10 cellular contexts compared by ENCODE assay signal in genomic region chr5:141940695-141941271, GRCh38. TPM values are rescaled to one million over a fixed set of nuclear protein-coding genes. Genes with fewer than 3 reads are reported as not detected.
DNase-seq lines count a peak whose midpoint lies in the region; ATAC-seq and TF ChIP-seq lines count a peak whose summit lies in the region.
"Had no signal": no experiment of that assay in that cellular context is flagged by ENCODE, and none has a peak within 500 bp of the region (broad histone marks: within the 10 kb centered on the region; RNA-seq: fewer than 3 reads in every experiment).

No MANE protein-coding gene starts in this region.

- peaks cover 29% of the 10 kb centered on the region for H3K36me3 ChIP-seq in thoracic aorta

- peak overlapping the region; percentile 68 for H3K27ac Mint-ChIP-seq in activated CD4-positive, alpha-beta T cell treated with anti-CD3 and anti-CD28 coated beads, Interleukin-2, amount 10 ng/mL, durations not matched to agents 24 days and 14 days
- peak overlapping the region; percentile 47 for H3K27ac Mint-ChIP-seq in activated CD8-positive, alpha-beta T cell treated with anti-CD3 and anti-CD28 coated beads, Interleukin-2, amount 10 ng/mL, durations not matched to agents 7 days and 5 days

- intact Hi-C loops in activated CD4-positive, alpha-beta T cell treated with anti-CD3 and anti-CD28 coated beads, Interleukin-2, amount 10 ng/mL, durations not matched to agents 24 days and 14 days (cut with micrococcal nuclease), result no loop called here

- H3K27ac ChIP-seq in thoracic aorta, result peak overlapping the region; percentile 85 to 92

- no peaks in the 10 kb centered on the region for H3K27me3 Mint-ChIP-seq in activated CD4-positive, alpha-beta T cell treated with anti-CD3 and anti-CD28 coated beads, Interleukin-2, amount 10 ng/mL, durations not matched to agents 24 days and 14 days
- no peaks in the 10 kb centered on the region for H3K27me3 Mint-ChIP-seq in activated CD8-positive, alpha-beta T cell treated with anti-CD3 and anti-CD28 coated beads, Interleukin-2, amount 10 ng/mL, durations not matched to agents 7 days and 5 days (ENCODE audit: low read depth)
- H3K27me3 Mint-ChIP-seq: IgD-negative memory B cell had no signal

- H3K4me1 Mint-ChIP-seq in activated CD4-positive, alpha-beta T cell treated with anti-CD3 and anti-CD28 coated beads, Interleukin-2, amount 10 ng/mL, durations not matched to agents 24 days and 14 days, result peaks cover 11% of the 10 kb centered on the region
- peaks cover 11% of the 10 kb centered on the region for H3K4me1 Mint-ChIP-seq in activated CD8-positive, alpha-beta T cell treated with anti-CD3 and anti-CD28 coated beads, Interleukin-2, amount 10 ng/mL, durations not matched to agents 7 days and 5 days (ENCODE audit: low read depth)

- H3K27me3 ChIP-seq in thoracic aorta (replicated peaks; ENCODE audit: insufficient read depth), result no peaks in the 10 kb centered on the region

- POLR2A ChIA-PET in activated CD8-positive, alpha-beta T cell treated with anti-CD3 and anti-CD28 coated beads, Interleukin-2, amount 10 ng/mL, durations not matched to agents 7 days and 5 days (lab: Charles Lee), result interaction anchor here (1.1 to 1.4 kb wide), 2 partner anchors 17 to 20 kb away, joined by 3 to 5 read pairs; partner anchors contain the start of gene DELE1

- no peak overlapping the region for H3K4me3 Mint-ChIP-seq in activated CD4-positive, alpha-beta T cell treated with anti-CD3 and anti-CD28 coated beads, Interleukin-2, amount 10 ng/mL, durations not matched to agents 24 days and 14 days
- no peak overlapping the region for H3K4me3 Mint-ChIP-seq in activated CD8-positive, alpha-beta T cell treated with anti-CD3 and anti-CD28 coated beads, Interleukin-2, amount 10 ng/mL, durations not matched to agents 7 days and 5 days
- H3K4me3 Mint-ChIP-seq: IgD-negative memory B cell had no signal

- DNase-seq in activated CD4-positive, alpha-beta T cell treated with anti-CD3 and anti-CD28 coated beads, Interleukin-2, amount 10 ng/mL, durations not matched to agents 24 days and 14 days, result no peak
- DNase-seq in activated CD4-positive, alpha-beta T cell treated with anti-CD3 and anti-CD28 coated beads, Interleukin-2, amount 50 U/mL, for 48 hours, result no peak
- DNase-seq in activated CD8-positive, alpha-beta T cell treated with anti-CD3 and anti-CD28 coated beads, Interleukin-2, amount 10 ng/mL, durations not matched to agents 7 days and 5 days, result no peak
- peak; percentile 53 for DNase-seq in hepatic stellate cell (ENCODE audit: low spot score)
- DNase-seq in thoracic aorta (ENCODE audit: low spot score), result no peak
- DNase-seq in activated CD8-positive, alpha-beta memory T cell treated with anti-CD3 and anti-CD28 coated beads, Interleukin-2, amount 50 U/mL, for 48 hours, result no peak
- DNase-seq in NCI-H2081 treated with DMSO at 0.1 percent for 48 hours (lab: John Stamatoyannopoulos, UW), result no peak
- DNase-seq: ACHN had no signal

- peak overlapping the region; percentile 6 for H3K4me3 ChIP-seq in thoracic aorta

- H3K36me3 Mint-ChIP-seq in activated CD4-positive, alpha-beta T cell treated with anti-CD3 and anti-CD28 coated beads, Interleukin-2, amount 10 ng/mL, durations not matched to agents 24 days and 14 days (ENCODE audit: low read depth), result peaks cover 19% of the 10 kb centered on the region
- H3K36me3 Mint-ChIP-seq in activated CD8-positive, alpha-beta T cell treated with anti-CD3 and anti-CD28 coated beads, Interleukin-2, amount 10 ng/mL, durations not matched to agents 7 days and 5 days (ENCODE audit: low read depth), result peaks cover 16% of the 10 kb centered on the region
- H3K36me3 Mint-ChIP-seq: IgD-negative memory B cell had no signal

- CTCF ChIA-PET in activated CD8-positive, alpha-beta T cell treated with anti-CD3 and anti-CD28 coated beads, Interleukin-2, amount 10 ng/mL, durations not matched to agents 7 days and 5 days (lab: Charles Lee), result interaction anchor here (0.7 to 5.8 kb wide), 5 partner anchors 10 to 129 kb away, joined by 3 to 49 read pairs (median 3); partner anchors contain the start of genes DELE1 and RNF14

- H3K9me3 ChIP-seq in thoracic aorta, result no peaks in the 10 kb centered on the region

- no peaks in the 10 kb centered on the region for H3K9me3 Mint-ChIP-seq in activated CD4-positive, alpha-beta T cell treated with anti-CD3 and anti-CD28 coated beads, Interleukin-2, amount 10 ng/mL, durations not matched to agents 24 days and 14 days
- no peaks in the 10 kb centered on the region for H3K9me3 Mint-ChIP-seq in activated CD8-positive, alpha-beta T cell treated with anti-CD3 and anti-CD28 coated beads, Interleukin-2, amount 10 ng/mL, durations not matched to agents 7 days and 5 days (ENCODE audit: insufficient read depth)
- H3K9me3 Mint-ChIP-seq: IgD-negative memory B cell had no signal

- peak; percentile 45 for TF ChIP-seq CTCF in thoracic aorta (IDR thresholded peaks at IDR 0.05)

- ATAC-seq in activated CD8-positive, alpha-beta T cell treated with anti-CD3 and anti-CD28 coated beads, Interleukin-2, amount 10 ng/mL, durations not matched to agents 7 days and 5 days, result no peak
- peak; percentile 13 for ATAC-seq in thoracic aorta (ENCODE audit: insufficient number of reproducible peaks, low FRiP score, low read depth)
- ATAC-seq in GM18520 (IDR thresholded peaks at IDR 0.05; ENCODE audit: unreplicated experiment), result no peak

- peaks cover 14 to 30% of the 10 kb centered on the region in 2 donors for H3K4me1 ChIP-seq in thoracic aorta (ENCODE audit: control insufficient read depth in 1 of 2, low read depth in 2 of 2)

RNA-seq across cellular contexts. Expression of gene DELE1, which starts 17.1 kb away (rescaled TPM):
- total RNA-seq in activated CD4-positive, alpha-beta T cell treated with anti-CD3 and anti-CD28 coated beads, Interleukin-2, amount 10 ng/mL, durations not matched to agents 24 days and 14 days, result 66.7 and 72.0 TPM in 2 replicates
- total RNA-seq in activated CD8-positive, alpha-beta T cell treated with anti-CD3 and anti-CD28 coated beads, Interleukin-2, amount 10 ng/mL, durations not matched to agents 7 days and 5 days, result 10 to 100 TPM; 65.7 to 65.8 TPM
- 100 to 1,000 TPM in 1 of 2 donors, 10 to 100 TPM in 1; 82.5 to 108 TPM for total RNA-seq in thoracic aorta

RNA-seq across cellular contexts. Expression of gene PCDH12, which starts 17.2 kb away (rescaled TPM):
- 1.8 and 2.2 TPM in 2 replicates for total RNA-seq in activated CD4-positive, alpha-beta T cell treated with anti-CD3 and anti-CD28 coated beads, Interleukin-2, amount 10 ng/mL, durations not matched to agents 24 days and 14 days
- under 1 TPM; 0.26 to 0.29 TPM for total RNA-seq in activated CD8-positive, alpha-beta T cell treated with anti-CD3 and anti-CD28 coated beads, Interleukin-2, amount 10 ng/mL, durations not matched to agents 7 days and 5 days
- total RNA-seq in thoracic aorta, result 1 to 10 TPM; 5.1 to 5.2 TPM

RNA-seq across cellular contexts. Expression of gene RNF14, which starts 28.1 kb away (rescaled TPM):
- total RNA-seq in activated CD4-positive, alpha-beta T cell treated with anti-CD3 and anti-CD28 coated beads, Interleukin-2, amount 10 ng/mL, durations not matched to agents 24 days and 14 days, result 28.8 and 32.2 TPM in 2 replicates
- total RNA-seq in activated CD8-positive, alpha-beta T cell treated with anti-CD3 and anti-CD28 coated beads, Interleukin-2, amount 10 ng/mL, durations not matched to agents 7 days and 5 days, result 10 to 100 TPM; 22.2 to 26.0 TPM
- 10 to 100 TPM; 63.4 to 93.3 TPM for total RNA-seq in thoracic aorta
